Comparison of ENCODE assay signal across 1 cellular context in the genomic region with DNA sequence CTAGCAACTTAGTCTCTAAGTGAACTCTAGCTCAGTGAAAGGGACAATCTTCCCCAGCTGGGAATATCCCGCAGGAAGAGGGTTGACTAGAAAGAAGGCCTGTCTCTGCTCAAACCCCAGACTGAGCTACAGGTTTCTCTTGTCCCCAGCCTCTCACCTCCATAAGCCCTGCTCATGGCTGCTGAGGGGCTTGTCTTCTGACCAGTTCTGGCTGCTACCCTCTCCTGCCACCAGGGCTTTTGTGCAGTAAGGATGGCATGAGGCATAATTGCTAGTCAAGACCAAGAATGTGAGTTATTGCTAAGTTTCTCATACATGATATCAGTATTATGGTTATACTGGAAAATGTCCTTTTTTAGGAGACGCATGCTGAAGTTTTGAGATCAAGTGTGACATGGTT.
TF ChIP-seq lines count a peak whose summit lies in the region.

No MANE protein-coding gene starts in this region.

TF ChIP-seq in HepG2, 621 proteins besides CTCF, POLR2A, EP300 and RAD21:
- TF ChIP-seq SP4 (CRISPR knock-in tag; IDR thresholded peaks at IDR 0.05): no peak
- TF ChIP-seq ZNF264 (CRISPR knock-in tag; IDR thresholded peaks at IDR 0.05): no peak
- no peak for TF ChIP-seq ZBTB8A (CRISPR knock-in tag; IDR thresholded peaks at IDR 0.05; ENCODE audit: borderline replicate concordance, low read depth)
- TF ChIP-seq, protein P1, sequence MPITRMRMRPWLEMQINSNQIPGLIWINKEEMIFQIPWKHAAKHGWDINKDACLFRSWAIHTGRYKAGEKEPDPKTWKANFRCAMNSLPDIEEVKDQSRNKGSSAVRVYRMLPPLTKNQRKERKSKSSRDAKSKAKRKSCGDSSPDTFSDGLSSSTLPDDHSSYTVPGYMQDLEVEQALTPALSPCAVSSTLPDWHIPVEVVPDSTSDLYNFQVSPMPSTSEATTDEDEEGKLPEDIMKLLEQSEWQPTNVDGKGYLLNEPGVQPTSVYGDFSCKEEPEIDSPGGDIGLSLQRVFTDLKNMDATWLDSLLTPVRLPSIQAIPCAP (CRISPR knock-in tag; IDR thresholded peaks at IDR 0.05; ENCODE audit: low read depth): no peak
- TF ChIP-seq MZF1 (CRISPR knock-in tag; IDR thresholded peaks at IDR 0.05; ENCODE audit: borderline replicate concordance): no peak
- no peak for TF ChIP-seq ZNF253 (CRISPR knock-in tag; IDR thresholded peaks at IDR 0.05; ENCODE audit: borderline replicate concordance)
- no peak for TF ChIP-seq ZNF460 (CRISPR knock-in tag; IDR thresholded peaks at IDR 0.05; ENCODE audit: borderline replicate concordance)
- no peak for TF ChIP-seq ZFP36 (IDR thresholded peaks at IDR 0.05; ENCODE audit: borderline replicate concordance, low read depth, low read length, partially characterized antibody)
- TF ChIP-seq, protein P2, sequence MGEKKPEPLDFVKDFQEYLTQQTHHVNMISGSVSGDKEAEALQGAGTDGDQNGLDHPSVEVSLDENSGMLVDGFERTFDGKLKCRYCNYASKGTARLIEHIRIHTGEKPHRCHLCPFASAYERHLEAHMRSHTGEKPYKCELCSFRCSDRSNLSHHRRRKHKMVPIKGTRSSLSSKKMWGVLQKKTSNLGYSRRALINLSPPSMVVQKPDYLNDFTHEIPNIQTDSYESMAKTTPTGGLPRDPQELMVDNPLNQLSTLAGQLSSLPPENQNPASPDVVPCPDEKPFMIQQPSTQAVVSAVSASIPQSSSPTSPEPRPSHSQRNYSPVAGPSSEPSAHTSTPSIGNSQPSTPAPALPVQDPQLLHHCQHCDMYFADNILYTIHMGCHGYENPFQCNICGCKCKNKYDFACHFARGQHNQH (CRISPR knock-in tag; IDR thresholded peaks at IDR 0.05): no peak
- TF ChIP-seq, protein P3, sequence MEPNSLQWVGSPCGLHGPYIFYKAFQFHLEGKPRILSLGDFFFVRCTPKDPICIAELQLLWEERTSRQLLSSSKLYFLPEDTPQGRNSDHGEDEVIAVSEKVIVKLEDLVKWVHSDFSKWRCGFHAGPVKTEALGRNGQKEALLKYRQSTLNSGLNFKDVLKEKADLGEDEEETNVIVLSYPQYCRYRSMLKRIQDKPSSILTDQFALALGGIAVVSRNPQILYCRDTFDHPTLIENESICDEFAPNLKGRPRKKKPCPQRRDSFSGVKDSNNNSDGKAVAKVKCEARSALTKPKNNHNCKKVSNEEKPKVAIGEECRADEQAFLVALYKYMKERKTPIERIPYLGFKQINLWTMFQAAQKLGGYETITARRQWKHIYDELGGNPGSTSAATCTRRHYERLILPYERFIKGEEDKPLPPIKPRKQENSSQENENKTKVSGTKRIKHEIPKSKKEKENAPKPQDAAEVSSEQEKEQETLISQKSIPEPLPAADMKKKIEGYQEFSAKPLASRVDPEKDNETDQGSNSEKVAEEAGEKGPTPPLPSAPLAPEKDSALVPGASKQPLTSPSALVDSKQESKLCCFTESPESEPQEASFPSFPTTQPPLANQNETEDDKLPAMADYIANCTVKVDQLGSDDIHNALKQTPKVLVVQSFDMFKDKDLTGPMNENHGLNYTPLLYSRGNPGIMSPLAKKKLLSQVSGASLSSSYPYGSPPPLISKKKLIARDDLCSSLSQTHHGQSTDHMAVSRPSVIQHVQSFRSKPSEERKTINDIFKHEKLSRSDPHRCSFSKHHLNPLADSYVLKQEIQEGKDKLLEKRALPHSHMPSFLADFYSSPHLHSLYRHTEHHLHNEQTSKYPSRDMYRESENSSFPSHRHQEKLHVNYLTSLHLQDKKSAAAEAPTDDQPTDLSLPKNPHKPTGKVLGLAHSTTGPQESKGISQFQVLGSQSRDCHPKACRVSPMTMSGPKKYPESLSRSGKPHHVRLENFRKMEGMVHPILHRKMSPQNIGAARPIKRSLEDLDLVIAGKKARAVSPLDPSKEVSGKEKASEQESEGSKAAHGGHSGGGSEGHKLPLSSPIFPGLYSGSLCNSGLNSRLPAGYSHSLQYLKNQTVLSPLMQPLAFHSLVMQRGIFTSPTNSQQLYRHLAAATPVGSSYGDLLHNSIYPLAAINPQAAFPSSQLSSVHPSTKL (CRISPR knock-in tag; IDR thresholded peaks at IDR 0.05): no peak
- TF ChIP-seq ZNF615 (CRISPR knock-in tag; IDR thresholded peaks at IDR 0.05; ENCODE audit: borderline replicate concordance): no peak
- no peak for TF ChIP-seq ZNF274 (CRISPR knock-in tag; IDR thresholded peaks at IDR 0.05)
TF ChIP-seq in HepG2: peak in this region for 0.
